Comparison of ENCODE assay signal across 23 cellular contexts in the genomic region with DNA sequence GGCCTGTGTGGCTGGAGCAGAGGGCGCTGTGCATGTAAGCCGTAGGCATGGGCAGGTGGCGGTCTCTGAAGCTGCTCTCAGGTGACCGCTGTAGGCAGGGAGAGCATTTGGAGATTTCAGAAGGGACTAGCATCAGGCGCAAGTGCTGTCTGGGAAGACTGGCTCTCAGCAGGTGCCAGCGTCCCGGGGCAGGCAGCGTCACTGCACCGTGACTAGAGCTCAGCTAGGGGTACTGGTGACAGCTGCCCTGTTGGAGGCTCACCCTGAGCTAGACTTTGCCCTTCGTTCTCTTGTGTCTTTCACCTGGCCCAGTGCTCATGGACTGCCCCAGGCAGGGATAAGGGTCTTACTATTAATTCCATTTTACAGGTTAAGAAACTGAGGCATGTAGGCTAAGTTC.
"Had no signal": no experiment of that assay in that cellular context is flagged by ENCODE, and none has a peak within 500 bp of the region (broad histone marks: within the 10 kb centered on the region; RNA-seq: fewer than 3 reads in every experiment).

No MANE protein-coding gene starts in this region.

- H3K27me3 ChIP-seq: colonic mucosa, dorsolateral prefrontal cortex, gastrocnemius medialis, hepatocyte, testis, transverse colon had no signal

- DNase-seq: activated CD4-positive, alpha-beta memory T cell treated with anti-CD3 and anti-CD28 coated beads, Interleukin-2, amount 10 ng/mL, durations not matched to agents 7 days and 5 days; activated CD4-positive, alpha-beta T cell treated with anti-CD3 and anti-CD28 coated beads, Interleukin-2, amount 10 ng/mL, durations not matched to agents 7 days and 5 days; activated CD4-positive, CD25-positive, alpha-beta regulatory T cell treated with anti-CD3 and anti-CD28 coated beads, Interleukin-2, amount 50 U/mL, for 72 hours; activated naive CD4-positive, alpha-beta T cell; activated T-cell treated with anti-CD3 and anti-CD28 coated beads, Interleukin-2, amount 50 U/mL, for 72 hours; anterior cingulate cortex; colonic mucosa; dorsolateral prefrontal cortex; effector memory CD4-positive, alpha-beta T cell; erythroblast; gastrocnemius medialis; islet precursor cell; left ventricle myocardium inferior; mucosa of descending colon; right cardiac atrium; stimulated activated naive CD8-positive, alpha-beta T cell treated with anti-CD3 and anti-CD28 coated beads, Interleukin-15, Interleukin-2, amounts not matched to agents 100 U/mL and 50 U/mL, for 24 hours; T-helper 9 cell; testis; transverse colon had no signal

- ATAC-seq: activated naive CD4-positive, alpha-beta T cell treated with anti-CD3 and anti-CD28 coated beads, Interleukin-2, amount 50 U/mL, for 72 hours; activated T-cell treated with anti-CD3 and anti-CD28 coated beads, Interleukin-2, amount 50 U/mL, for 72 hours; gastrocnemius medialis; mucosa of descending colon; right cardiac atrium; stimulated activated naive CD8-positive, alpha-beta T cell treated with anti-CD3 and anti-CD28 coated beads, Interleukin-15, Interleukin-2, amounts not matched to agents 100 U/mL and 50 U/mL, for 24 hours had no signal

- H3K27ac ChIP-seq: colonic mucosa, dorsolateral prefrontal cortex, gastrocnemius medialis, hepatocyte, left ventricle myocardium inferior, testis, transverse colon had no signal

- H2AFZ ChIP-seq: hepatocyte had no signal

- H3K4me2 ChIP-seq: hepatocyte had no signal

- H3K27me3 Mint-ChIP-seq: activated CD4-positive, alpha-beta memory T cell treated with anti-CD3 and anti-CD28 coated beads, Interleukin-2, amount 10 ng/mL, durations not matched to agents 7 days and 5 days; activated CD4-positive, alpha-beta T cell treated with anti-CD3 and anti-CD28 coated beads, Interleukin-2, amount 10 ng/mL, durations not matched to agents 7 days and 5 days had no signal

- H3K4me1 ChIP-seq: colonic mucosa, left ventricle myocardium inferior, testis, transverse colon had no signal

- H3K9me3 Mint-ChIP-seq: activated CD4-positive, alpha-beta memory T cell treated with anti-CD3 and anti-CD28 coated beads, Interleukin-2, amount 10 ng/mL, durations not matched to agents 7 days and 5 days; activated CD4-positive, alpha-beta T cell treated with anti-CD3 and anti-CD28 coated beads, Interleukin-2, amount 10 ng/mL, durations not matched to agents 7 days and 5 days; activated naive CD4-positive, alpha-beta T cell treated with anti-CD3 and anti-CD28 coated beads, Interleukin-2, amount 50 U/mL, for 72 hours; activated T-cell treated with anti-CD3 and anti-CD28 coated beads, Interleukin-2, amount 50 U/mL, for 72 hours; nephron had no signal

- H3K79me2 ChIP-seq: hepatocyte had no signal

- H3K27ac Mint-ChIP-seq: activated CD4-positive, alpha-beta memory T cell treated with anti-CD3 and anti-CD28 coated beads, Interleukin-2, amount 10 ng/mL, durations not matched to agents 7 days and 5 days; activated CD4-positive, alpha-beta T cell treated with anti-CD3 and anti-CD28 coated beads, Interleukin-2, amount 10 ng/mL, durations not matched to agents 7 days and 5 days; nephron had no signal

- H3K4me3 ChIP-seq: colonic mucosa, dorsolateral prefrontal cortex, gastrocnemius medialis, hepatocyte, left ventricle myocardium inferior, lung, mucosa of descending colon, testis, transverse colon had no signal

- H3K4me3 Mint-ChIP-seq: activated CD4-positive, alpha-beta memory T cell treated with anti-CD3 and anti-CD28 coated beads, Interleukin-2, amount 10 ng/mL, durations not matched to agents 7 days and 5 days; activated CD4-positive, alpha-beta T cell treated with anti-CD3 and anti-CD28 coated beads, Interleukin-2, amount 10 ng/mL, durations not matched to agents 7 days and 5 days; nephron had no signal

- H3K9me3 ChIP-seq: colonic mucosa, gastrocnemius medialis, left ventricle myocardium inferior, mucosa of descending colon, testis, transverse colon had no signal
